ENCODE assay signal across 1 cellular context in the genomic region with DNA sequence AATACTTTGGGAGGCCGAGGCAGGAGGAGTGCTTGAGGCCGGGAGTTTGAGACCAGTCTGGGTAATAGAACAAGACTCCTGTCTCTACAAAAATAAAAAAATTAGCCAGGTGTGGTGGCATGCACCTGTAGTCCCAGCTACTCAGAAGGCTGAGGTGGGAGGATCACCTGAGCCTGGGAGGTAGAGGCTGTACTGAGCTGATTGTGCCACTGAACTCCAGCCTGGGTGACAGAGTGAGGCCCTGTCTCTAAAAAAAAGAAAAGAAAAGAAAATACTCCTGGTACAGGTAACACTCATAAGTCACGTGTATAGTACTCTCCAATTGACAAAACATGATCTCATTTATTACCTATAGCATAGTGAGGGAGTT.
A peak's percentile ranks its signal among the peaks of the same experiment; 100 is the strongest.
TF ChIP-seq lines count a peak whose summit lies in the region.
"Not testable (repeated sequence)": the region's sequence is repeated elsewhere in the genome, so short reads cannot be mapped to it uniquely, and the experiment has no call there.

No MANE protein-coding gene starts in this region.

TF ChIP-seq in K562, 482 proteins besides CTCF, POLR2A, EP300 and RAD21:
- TF ChIP-seq ZEB2 (IDR thresholded peaks at IDR 0.05) (peak; percentile 11; the same call in 1 of the 2 replicates), CEBPB (tag; IDR thresholded peaks at IDR 0.05) (peak; percentile 78), CEBPG (tag; conservative IDR thresholded peaks at IDR 0.05 in 1 of 2, IDR thresholded peaks at IDR 0.05 in 1 of 2) (0 out of 4 replicates have a peak, but pooled peaks of 1 of the 2 experiments have one; percentile 42)
- TF ChIP-seq CEBPG (CRISPR knock-in tag; IDR thresholded peaks at IDR 0.05), result not testable (repeated sequence)
